ENCODE assay signal across 1 cellular context in genomic region chr13:99860736-99861135, GRCh38.
TF ChIP-seq lines count a peak whose summit lies in the region.

No MANE protein-coding gene starts in this region.

TF ChIP-seq in GM23338, 12 proteins besides CTCF, POLR2A, EP300 and RAD21 (continued from another document):
- TF ChIP-seq ZNF462 (CRISPR knock-in tag; IDR thresholded peaks at IDR 0.05): no peak
TF ChIP-seq in GM23338: peak in this region for 0.
